18 cellular contexts compared by ENCODE assay signal in genomic region chr10:30037620-30038336, GRCh38. TPM values are rescaled to one million over a fixed set of nuclear protein-coding genes. Genes with fewer than 3 reads are reported as not detected.
A peak's percentile ranks its signal among the peaks of the same experiment; 100 is the strongest.
DNase-seq lines count a peak whose midpoint lies in the region; ATAC-seq and TF ChIP-seq lines count a peak whose summit lies in the region.
"Had no signal": no experiment of that assay in that cellular context is flagged by ENCODE, and none has a peak within 500 bp of the region (broad histone marks: within the 10 kb centered on the region; RNA-seq: fewer than 3 reads in every experiment).

No MANE protein-coding gene starts in this region.

- ATAC-seq in left ventricle myocardium superior = peak; percentile 50
- no peak for ATAC-seq in heart left ventricle
- ATAC-seq in stimulated activated effector memory CD8-positive, alpha-beta T cell treated with anti-CD3 and anti-CD28 coated beads, Interleukin-12 subunit alpha, Interleukin-12 subunit beta, amount 100 ng/mL, for 72 hours = peak; percentile 42
- no peak for ATAC-seq in HG02981 (IDR thresholded peaks at IDR 0.05; ENCODE audit: unreplicated experiment)
- no peak for ATAC-seq in foreskin keratinocyte

- H3K36me3 Mint-ChIP-seq in stimulated activated effector memory CD8-positive, alpha-beta T cell treated with anti-CD3 and anti-CD28 coated beads, Interleukin-12 subunit alpha, Interleukin-12 subunit beta, amount 100 ng/mL, for 72 hours = no peaks in the 10 kb centered on the region
- H3K36me3 Mint-ChIP-seq: CD4-positive, CD25-positive, alpha-beta regulatory T cell had no signal

- intact Hi-C loops in left ventricle myocardium superior (cut with micrococcal nuclease) (no loop called here), heart left ventricle (cut with DNase I) (loop anchor here in 1 of 10 donors (10.0 kb wide), 1 partner anchor 147 kb away; no protein-coding TSS in a partner anchor)

- H3K4me3 ChIP-seq in heart left ventricle (no peak overlapping the region), MG63 (no peak overlapping the region)
- H3K4me3 ChIP-seq: PC-9 had no signal

- 61 to 72% (median 65%) methylated on average over 10 of the region's 10 CpGs for WGBS in heart left ventricle, 4 donors

- peaks cover 0 to 40% (median 0%) of the 10 kb centered on the region in 9 donors for H3K36me3 ChIP-seq in heart left ventricle
- H3K36me3 ChIP-seq in MG63 = peaks cover 10% of the 10 kb centered on the region

- TF ChIP-seq CTCF in heart left ventricle (IDR thresholded peaks at IDR 0.05) (no peak), foreskin keratinocyte (conservative IDR thresholded peaks at IDR 0.05) (no peak)

- H3K4me1 ChIP-seq in heart left ventricle (peaks cover 0 to 79% (median 50%) of the 10 kb centered on the region in 12 donors), foreskin keratinocyte (no peaks in the 10 kb centered on the region)

- DNase-seq in left ventricle myocardium superior = no peak
- DNase-seq in heart left ventricle = no peak
- DNase-seq in MG63 = peak; percentile 33
- DNase-seq in RPMI7951 (ENCODE audit: low read depth) = peak; percentile 38
- no peak for DNase-seq in stimulated activated effector memory CD8-positive, alpha-beta T cell treated with anti-CD3 and anti-CD28 coated beads, Interleukin-12 subunit alpha, Interleukin-12 subunit beta, amount 100 ng/mL, for 72 hours (ENCODE audit: low spot score in 2 of 2)
- DNase-seq in DMS114 treated with DMSO at 0.1 percent for 48 hours (lab: John Stamatoyannopoulos, UW; ENCODE audit: unreplicated experiment) = no peak
- no peak for DNase-seq in foreskin keratinocyte
- DNase-seq: CD4-positive, CD25-positive, alpha-beta regulatory T cell; DMS53; HFFc6; KBM-7; NCI-H1436 treated with DMSO at 0.1 percent for 48 hours; NCI-H2029 treated with DMSO at 0.1 percent for 48 hours; NCI-H2171 treated with DMSO at 0.1 percent for 48 hours; NCI-H446 treated with DMSO at 0.1 percent for 48 hours; NCI-H748 treated with DMSO at 0.1 percent for 48 hours; PC-9 had no signal

- no peaks in the 10 kb centered on the region for H3K9me3 ChIP-seq in heart left ventricle
- no peaks in the 10 kb centered on the region for H3K9me3 ChIP-seq in MG63

- no peaks in the 10 kb centered on the region for H3K9me3 Mint-ChIP-seq in stimulated activated effector memory CD8-positive, alpha-beta T cell treated with anti-CD3 and anti-CD28 coated beads, Interleukin-12 subunit alpha, Interleukin-12 subunit beta, amount 100 ng/mL, for 72 hours
- H3K9me3 Mint-ChIP-seq: HFFc6 had no signal

- H3K4me3 Mint-ChIP-seq in stimulated activated effector memory CD8-positive, alpha-beta T cell treated with anti-CD3 and anti-CD28 coated beads, Interleukin-12 subunit alpha, Interleukin-12 subunit beta, amount 100 ng/mL, for 72 hours = no peak overlapping the region
- H3K4me3 Mint-ChIP-seq: CD4-positive, CD25-positive, alpha-beta regulatory T cell; HFFc6 had no signal

- H3K27me3 ChIP-seq in heart left ventricle = peaks cover 0 to 62% (median 0%) of the 10 kb centered on the region in 9 donors
- no peaks in the 10 kb centered on the region for H3K27me3 ChIP-seq in MG63
- H3K27me3 ChIP-seq in foreskin keratinocyte = peaks cover 6% of the 10 kb centered on the region

- H3K4me1 Mint-ChIP-seq in stimulated activated effector memory CD8-positive, alpha-beta T cell treated with anti-CD3 and anti-CD28 coated beads, Interleukin-12 subunit alpha, Interleukin-12 subunit beta, amount 100 ng/mL, for 72 hours = peaks cover 10% of the 10 kb centered on the region

- H3K27ac ChIP-seq in heart left ventricle (no peak overlapping the region), foreskin keratinocyte (no peak overlapping the region)
- H3K27ac ChIP-seq: PC-9 had no signal

- TF ChIP-seq POLR2A in heart left ventricle (IDR thresholded peaks at IDR 0.05) = no peak

- H3K27ac Mint-ChIP-seq in stimulated activated effector memory CD8-positive, alpha-beta T cell treated with anti-CD3 and anti-CD28 coated beads, Interleukin-12 subunit alpha, Interleukin-12 subunit beta, amount 100 ng/mL, for 72 hours = no peak overlapping the region
- H3K27ac Mint-ChIP-seq: CD4-positive, CD25-positive, alpha-beta regulatory T cell; HFFc6 had no signal

RNA-seq across cellular contexts. Expression of gene JCAD, which starts 21.6 kb away (rescaled TPM):
- total RNA-seq in left ventricle myocardium superior (30.4 TPM), heart left ventricle (10 to 100 TPM; 10.4 to 51.7 (median 22.7) TPM), foreskin keratinocyte (under 0.01 and 0.03 TPM in 2 replicates)
- polyA plus RNA-seq in heart left ventricle (10 to 100 TPM; 10.4 to 10.5 TPM), foreskin keratinocyte (0.01 TPM in 1 of 2 replicates, not detected in the other)
- total RNA-seq in MG63 (2014; rRNA removed; shearing (Covaris generic); ENCODE audit: low replicate concordance) = 4.6 and 5.8 TPM in 2 replicates
- 0.49 and 1.2 TPM in 2 replicates for total RNA-seq in RPMI7951 (2014; rRNA removed; shearing (Covaris generic))
- polyA plus RNA-seq: CD4-positive, CD25-positive, alpha-beta regulatory T cell had no signal

Comparison
In these comparisons a context has a peak if more than half of its experiments do, and no peak if none do; other contexts are left out.
1. ATAC-seq: peak in left ventricle myocardium superior (single experiment) and stimulated activated effector memory CD8-positive, alpha-beta T cell treated with anti-CD3 and anti-CD28 coated beads, Interleukin-12 subunit alpha, Interleukin-12 subunit beta, amount 100 ng/mL, for 72 hours (single experiment); none in heart left ventricle (0 of 4), HG02981 (single experiment) and foreskin keratinocyte (single experiment).
2. DNase-seq: peak in MG63 (single experiment) and RPMI7951 (single experiment); none in left ventricle myocardium superior (single experiment), heart left ventricle (0 of 5), stimulated activated effector memory CD8-positive, alpha-beta T cell treated with anti-CD3 and anti-CD28 coated beads, Interleukin-12 subunit alpha, Interleukin-12 subunit beta, amount 100 ng/mL, for 72 hours (0 of 2), DMS114 treated with DMSO at 0.1 percent for 48 hours (single experiment) and foreskin keratinocyte (0 of 2).